In genomic region chr15:74784426-74784825, GRCh38 we compare ENCODE assay signal across 13 cellular contexts. TPM values are rescaled to one million over a fixed set of nuclear protein-coding genes. Genes with fewer than 3 reads are reported as not detected.
DNase-seq lines count a peak whose midpoint lies in the region; ATAC-seq and TF ChIP-seq lines count a peak whose summit lies in the region.
"Had no signal": no experiment of that assay in that cellular context is flagged by ENCODE, and none has a peak within 500 bp of the region (broad histone marks: within the 10 kb centered on the region; RNA-seq: fewer than 3 reads in every experiment).

No MANE protein-coding gene starts in this region.

- no peak for ATAC-seq in CD4-positive, alpha-beta T cell (ENCODE audit: poor library complexity)
- no peak for ATAC-seq in natural killer cell treated with Interleukin-12 subunit alpha and Interleukin-12 subunit beta and Interleukin-15 and Interleukin-18, amount 100 ng/mL, for 72 hours
- ATAC-seq in GM21423 (IDR thresholded peaks at IDR 0.05; ENCODE audit: unreplicated experiment) = no peak
- ATAC-seq: Panc1 had no signal

- H3K27ac ChIP-seq in CD4-positive, alpha-beta T cell (ENCODE audit: low read depth, low read length) = peak overlapping the region; percentile 93
- H3K27ac ChIP-seq in GM23248 = no peak overlapping the region

- intact Hi-C loops in CD4-positive, alpha-beta T cell (cut with DNase I, micrococcal nuclease) = loop anchor here (5.0 to 10.0 kb wide), 5 partner anchors 153 to 790 kb away; partner anchors contain the start of genes C15orf39 (in 2 of the 2), ARID3B (in 1 of the 2), COX5A (in 1 of the 2) and PML (in 1 of the 2)

- no peak for DNase-seq in CD4-positive, alpha-beta T cell
- DNase-seq in GM23248 (no peak), NCI-H146 treated with DMSO at 0.1 percent for 48 hours (lab: John Stamatoyannopoulos, UW; ENCODE audit: unreplicated experiment) (no peak), NCI-H1436 treated with DMSO at 0.1 percent for 48 hours (lab: John Stamatoyannopoulos, UW) (no peak)
- DNase-seq in activated naive CD8-positive, alpha-beta T cell treated with anti-CD3 and anti-CD28 coated beads for 36 hours = no peak
- DNase-seq in natural killer cell treated with Interleukin-12 subunit alpha and Interleukin-12 subunit beta and Interleukin-15 and Interleukin-18, amount 100 ng/mL, for 72 hours (ENCODE audit: low spot score) = no peak
- DNase-seq in stimulated activated CD4-positive, alpha-beta T cell treated with anti-CD3 and anti-CD28 coated beads, Interleukin-12 subunit alpha, Interleukin-12 subunit beta, amount 100 ng/mL, for 4 hours = no peak
- DNase-seq: adrenal gland, GF-D8, occipital lobe had no signal

- H3K9me3 ChIP-seq in CD4-positive, alpha-beta T cell (ENCODE audit: control insufficient read depth, low read length) = no peaks in the 10 kb centered on the region
- no peaks in the 10 kb centered on the region for H3K9me3 ChIP-seq in GM23248 (ENCODE audit: low read depth)
- H3K9me3 ChIP-seq: adrenal gland had no signal

- no peaks in the 10 kb centered on the region for H3K36me3 ChIP-seq in GM23248 (ENCODE audit: low read depth)
- H3K36me3 ChIP-seq: adrenal gland had no signal

- no peaks in the 10 kb centered on the region for H3K9me3 Mint-ChIP-seq in CD4-positive, alpha-beta T cell
- no peaks in the 10 kb centered on the region for H3K9me3 Mint-ChIP-seq in activated naive CD8-positive, alpha-beta T cell treated with anti-CD3 and anti-CD28 coated beads for 36 hours
- no peaks in the 10 kb centered on the region for H3K9me3 Mint-ChIP-seq in natural killer cell treated with Interleukin-12 subunit alpha and Interleukin-12 subunit beta and Interleukin-15 and Interleukin-18, amount 100 ng/mL, for 72 hours

- POLR2A ChIA-PET in CD4-positive, alpha-beta T cell (lab: Charles Lee) = interaction anchor here (1.3 to 33.5 kb wide), 6 partner anchors 5 to 172 kb away, joined by 3 to 925 read pairs (median 5); partner anchors contain the start of genes CLK3, CSK and RPP25

- H3K4me2 ChIP-seq in GM23248 (ENCODE audit: unreplicated experiment) = peak overlapping the region; percentile 91

- H3K9me2 ChIP-seq in GM23248 (ENCODE audit: insufficient read depth) = no peaks in the 10 kb centered on the region

- CTCF ChIA-PET in CD4-positive, alpha-beta T cell (lab: Charles Lee) = interaction anchor here (0.9 to 9.5 kb wide), 6 partner anchors 11 to 75 kb away, joined by 3 to 231 read pairs (median 5); partner anchors contain the start of gene ULK3

- H3F3A ChIP-seq in GM23248 (ENCODE audit: insufficient read depth) = no peaks in the 10 kb centered on the region

- no peaks in the 10 kb centered on the region; the same call in 1 of the 2 replicates for H4K20me1 ChIP-seq in GM23248 (ENCODE audit: insufficient read depth)

- H3K4me1 ChIP-seq in GM23248 (ENCODE audit: insufficient read depth) = peaks cover 31% of the 10 kb centered on the region

- no peak for TF ChIP-seq CTCF in CD4-positive, alpha-beta T cell (IDR thresholded peaks at IDR 0.05)

- H3K27me3 ChIP-seq in CD4-positive, alpha-beta T cell (ENCODE audit: control insufficient read depth, insufficient read depth, low read length) = no peaks in the 10 kb centered on the region
- no peaks in the 10 kb centered on the region for H3K27me3 ChIP-seq in GM23248 (replicated peaks; ENCODE audit: insufficient read depth)
- H3K27me3 ChIP-seq: adrenal gland had no signal

- peaks cover 71% of the 10 kb centered on the region for H3K79me2 ChIP-seq in GM23248 (ENCODE audit: insufficient read depth)

- H2AFZ ChIP-seq in GM23248 = no peak overlapping the region

- no peak overlapping the region; the same call in 1 of the 2 replicates for H3K9ac ChIP-seq in GM23248

- H3K4me3 ChIP-seq in GM23248 = no peak overlapping the region

- H3K4me1 Mint-ChIP-seq in CD4-positive, alpha-beta T cell (ENCODE audit: low read depth) = peaks cover 64% of the 10 kb centered on the region
- H3K4me1 Mint-ChIP-seq in activated naive CD8-positive, alpha-beta T cell treated with anti-CD3 and anti-CD28 coated beads for 36 hours = peaks cover 51% of the 10 kb centered on the region
- peaks cover 70 to 77% of the 10 kb centered on the region in 2 donors for H3K4me1 Mint-ChIP-seq in natural killer cell treated with Interleukin-12 subunit alpha and Interleukin-12 subunit beta and Interleukin-15 and Interleukin-18, amount 100 ng/mL, for 72 hours (ENCODE audit: low read depth in 2 of 2)

- whole genome bisulfite sequencing in GM23248 (ENCODE audit: low coverage in 1 of 2, low lambda C conversion rate in 2 of 2, missing lambda C conversion rate in 2 of 2), 2 experiments = 87 to 94% methylated on average over 4 to 5 of the region's 5 CpGs

- no peaks in the 10 kb centered on the region for H3K27me3 Mint-ChIP-seq in CD4-positive, alpha-beta T cell
- no peaks in the 10 kb centered on the region for H3K27me3 Mint-ChIP-seq in activated naive CD8-positive, alpha-beta T cell treated with anti-CD3 and anti-CD28 coated beads for 36 hours
- H3K27me3 Mint-ChIP-seq in natural killer cell treated with Interleukin-12 subunit alpha and Interleukin-12 subunit beta and Interleukin-15 and Interleukin-18, amount 100 ng/mL, for 72 hours = no peaks in the 10 kb centered on the region

- H3K27ac Mint-ChIP-seq in CD4-positive, alpha-beta T cell = peak overlapping the region; percentile 94
- peak overlapping the region; percentile 99 for H3K27ac Mint-ChIP-seq in activated naive CD8-positive, alpha-beta T cell treated with anti-CD3 and anti-CD28 coated beads for 36 hours
- peak overlapping the region; percentile 91 to 97 for H3K27ac Mint-ChIP-seq in natural killer cell treated with Interleukin-12 subunit alpha and Interleukin-12 subunit beta and Interleukin-15 and Interleukin-18, amount 100 ng/mL, for 72 hours

- in situ Hi-C loops in GM23248 (cut with MboI) = no loop called here

- peaks cover 41% of the 10 kb centered on the region for H3K36me3 Mint-ChIP-seq in CD4-positive, alpha-beta T cell (ENCODE audit: low read depth)
- H3K36me3 Mint-ChIP-seq in activated naive CD8-positive, alpha-beta T cell treated with anti-CD3 and anti-CD28 coated beads for 36 hours = peaks cover 57% of the 10 kb centered on the region
- H3K36me3 Mint-ChIP-seq in natural killer cell treated with Interleukin-12 subunit alpha and Interleukin-12 subunit beta and Interleukin-15 and Interleukin-18, amount 100 ng/mL, for 72 hours = peaks cover 6% of the 10 kb centered on the region

- peak overlapping the region; percentile 90 for H3K4me3 Mint-ChIP-seq in CD4-positive, alpha-beta T cell
- peak overlapping the region; percentile 89 for H3K4me3 Mint-ChIP-seq in activated naive CD8-positive, alpha-beta T cell treated with anti-CD3 and anti-CD28 coated beads for 36 hours
- H3K4me3 Mint-ChIP-seq in natural killer cell treated with Interleukin-12 subunit alpha and Interleukin-12 subunit beta and Interleukin-15 and Interleukin-18, amount 100 ng/mL, for 72 hours = peak overlapping the region; percentile 87

RNA-seq across cellular contexts. Expression of gene CSK, which starts 2.5 kb away (rescaled TPM):
- total RNA-seq in CD4-positive, alpha-beta T cell = 100 to 1,000 TPM; 114 to 118 TPM
- 18.0 and 21.0 TPM in 2 replicates for total RNA-seq in GM23248 (2014; rRNA removed; shearing (Covaris generic))
- polyA plus RNA-seq in GM23248 (2016; fragmentation: Nextera tagmentation; extraction: Ambion mirVana) = 11.0 and 12.0 TPM in 2 replicates
- total RNA-seq in activated naive CD8-positive, alpha-beta T cell treated with anti-CD3 and anti-CD28 coated beads for 36 hours = 100 to 1,000 TPM; 308 to 310 TPM
- 100 to 1,000 TPM; 323 TPM for total RNA-seq in natural killer cell treated with Interleukin-12 subunit alpha and Interleukin-12 subunit beta and Interleukin-15 and Interleukin-18, amount 100 ng/mL, for 72 hours

RNA-seq across cellular contexts. Expression of gene LMAN1L, which starts 28.2 kb away (rescaled TPM):
- total RNA-seq in CD4-positive, alpha-beta T cell = under 1 TPM; 0.56 to 0.93 TPM
- total RNA-seq in GM23248 (2014; rRNA removed; shearing (Covaris generic)) = not detected in 2 replicates
- not detected in 2 replicates for polyA plus RNA-seq in GM23248 (2016; fragmentation: Nextera tagmentation; extraction: Ambion mirVana)
- total RNA-seq in activated naive CD8-positive, alpha-beta T cell treated with anti-CD3 and anti-CD28 coated beads for 36 hours = under 1 TPM; 0.14 to 0.33 TPM
- 1 to 10 TPM; 3.4 to 4.9 TPM for total RNA-seq in natural killer cell treated with Interleukin-12 subunit alpha and Interleukin-12 subunit beta and Interleukin-15 and Interleukin-18, amount 100 ng/mL, for 72 hours
- total RNA-seq: frontal cortex, occipital lobe had no signal

RNA-seq across cellular contexts. Expression of gene CYP1A2, which starts 35.8 kb away (rescaled TPM):
- total RNA-seq in CD4-positive, alpha-beta T cell = not detected
- total RNA-seq in GM23248 (2014; rRNA removed; shearing (Covaris generic)) = not detected in 2 replicates
- polyA plus RNA-seq in GM23248 (2016; fragmentation: Nextera tagmentation; extraction: Ambion mirVana) = not detected in 2 replicates
- total RNA-seq in activated naive CD8-positive, alpha-beta T cell treated with anti-CD3 and anti-CD28 coated beads for 36 hours = not detected
- total RNA-seq in natural killer cell treated with Interleukin-12 subunit alpha and Interleukin-12 subunit beta and Interleukin-15 and Interleukin-18, amount 100 ng/mL, for 72 hours = not detected
- total RNA-seq: adrenal gland, frontal cortex, occipital lobe had no signal
- polyA plus RNA-seq: adrenal gland had no signal

RNA-seq across cellular contexts. Expression of gene CPLX3, which starts 42.0 kb away (rescaled TPM):
- total RNA-seq in CD4-positive, alpha-beta T cell = under 1 TPM; 0.16 to 0.53 TPM
- total RNA-seq in GM23248 (2014; rRNA removed; shearing (Covaris generic)) = not detected in 2 replicates
- not detected in 2 replicates for polyA plus RNA-seq in GM23248 (2016; fragmentation: Nextera tagmentation; extraction: Ambion mirVana)
- total RNA-seq in activated naive CD8-positive, alpha-beta T cell treated with anti-CD3 and anti-CD28 coated beads for 36 hours = under 1 TPM in 1 of 2 experiments, not detected in 1; 0.19 TPM
- total RNA-seq in natural killer cell treated with Interleukin-12 subunit alpha and Interleukin-12 subunit beta and Interleukin-15 and Interleukin-18, amount 100 ng/mL, for 72 hours = 1 to 10 TPM in 1 of 2 donors, under 1 TPM in 1; 0.43 to 1.7 TPM

RNA-seq across cellular contexts. Expression of gene ULK3, which starts 58.5 kb away (rescaled TPM):
- total RNA-seq in CD4-positive, alpha-beta T cell = 10 to 100 TPM; 37.8 to 38.9 TPM
- 29.1 and 30.3 TPM in 2 replicates for total RNA-seq in GM23248 (2014; rRNA removed; shearing (Covaris generic))
- 14.0 and 14.6 TPM in 2 replicates for polyA plus RNA-seq in GM23248 (2016; fragmentation: Nextera tagmentation; extraction: Ambion mirVana)
- total RNA-seq in activated naive CD8-positive, alpha-beta T cell treated with anti-CD3 and anti-CD28 coated beads for 36 hours = 10 to 100 TPM; 41.1 to 49.9 TPM
- total RNA-seq in natural killer cell treated with Interleukin-12 subunit alpha and Interleukin-12 subunit beta and Interleukin-15 and Interleukin-18, amount 100 ng/mL, for 72 hours = 10 to 100 TPM; 39.1 to 74.7 TPM
